In the genomic region with DNA sequence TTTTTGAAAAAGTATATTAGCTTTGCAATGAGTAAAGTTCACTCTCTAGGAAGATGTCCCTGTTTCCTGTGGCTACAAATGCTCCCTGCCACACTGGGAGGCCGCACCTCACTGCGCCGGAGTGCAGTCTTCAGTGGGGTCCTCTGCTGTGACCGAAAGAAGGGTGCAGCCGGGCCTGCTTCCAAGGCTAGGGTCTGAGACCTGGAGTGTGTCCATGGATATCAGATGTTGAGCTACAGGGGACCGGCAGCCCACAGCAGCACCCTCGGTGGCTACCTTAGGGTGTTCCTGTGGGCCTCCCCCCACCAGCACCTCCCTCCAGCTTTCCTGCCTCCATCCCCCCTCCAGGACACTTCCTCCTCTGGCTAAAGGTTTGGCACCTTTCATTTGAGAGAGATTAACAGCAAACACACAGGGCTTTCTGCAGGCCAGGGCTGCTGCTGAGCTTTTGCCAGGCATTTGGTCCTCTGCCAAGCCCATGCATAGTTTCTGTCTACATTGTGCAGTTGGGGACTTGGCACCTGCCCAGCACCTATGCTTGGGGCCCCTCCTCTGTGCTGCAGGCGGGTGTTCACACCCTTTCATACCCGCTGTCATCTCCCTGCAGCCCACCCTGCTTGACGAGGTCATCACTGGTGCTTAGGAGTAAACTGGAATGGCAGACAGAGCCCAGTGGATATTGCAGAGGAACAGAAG, we compare ENCODE assay signal across 1 cellular context.
TF ChIP-seq lines count a peak whose summit lies in the region.

No MANE protein-coding gene starts in this region.

TF ChIP-seq in GM23338, 12 proteins besides CTCF, POLR2A, EP300 and RAD21:
- no peak for TF ChIP-seq ZNF114 (CRISPR knock-in tag; IDR thresholded peaks at IDR 0.05)
- no peak for TF ChIP-seq JUNB (IDR thresholded peaks at IDR 0.05; ENCODE audit: unreplicated experiment)
- TF ChIP-seq CREB1 (CRISPR knock-in tag; IDR thresholded peaks at IDR 0.05; ENCODE audit: low read depth), result no peak
- TF ChIP-seq NANOG (IDR thresholded peaks at IDR 0.05; ENCODE audit: borderline replicate concordance), result no peak
- no peak for TF ChIP-seq EZH2phosphoT487 (IDR thresholded peaks at IDR 0.05; ENCODE audit: unreplicated experiment)
- TF ChIP-seq ZNF331 (CRISPR knock-in tag; IDR thresholded peaks at IDR 0.05; ENCODE audit: low read depth), result no peak
- TF ChIP-seq, protein P1, sequence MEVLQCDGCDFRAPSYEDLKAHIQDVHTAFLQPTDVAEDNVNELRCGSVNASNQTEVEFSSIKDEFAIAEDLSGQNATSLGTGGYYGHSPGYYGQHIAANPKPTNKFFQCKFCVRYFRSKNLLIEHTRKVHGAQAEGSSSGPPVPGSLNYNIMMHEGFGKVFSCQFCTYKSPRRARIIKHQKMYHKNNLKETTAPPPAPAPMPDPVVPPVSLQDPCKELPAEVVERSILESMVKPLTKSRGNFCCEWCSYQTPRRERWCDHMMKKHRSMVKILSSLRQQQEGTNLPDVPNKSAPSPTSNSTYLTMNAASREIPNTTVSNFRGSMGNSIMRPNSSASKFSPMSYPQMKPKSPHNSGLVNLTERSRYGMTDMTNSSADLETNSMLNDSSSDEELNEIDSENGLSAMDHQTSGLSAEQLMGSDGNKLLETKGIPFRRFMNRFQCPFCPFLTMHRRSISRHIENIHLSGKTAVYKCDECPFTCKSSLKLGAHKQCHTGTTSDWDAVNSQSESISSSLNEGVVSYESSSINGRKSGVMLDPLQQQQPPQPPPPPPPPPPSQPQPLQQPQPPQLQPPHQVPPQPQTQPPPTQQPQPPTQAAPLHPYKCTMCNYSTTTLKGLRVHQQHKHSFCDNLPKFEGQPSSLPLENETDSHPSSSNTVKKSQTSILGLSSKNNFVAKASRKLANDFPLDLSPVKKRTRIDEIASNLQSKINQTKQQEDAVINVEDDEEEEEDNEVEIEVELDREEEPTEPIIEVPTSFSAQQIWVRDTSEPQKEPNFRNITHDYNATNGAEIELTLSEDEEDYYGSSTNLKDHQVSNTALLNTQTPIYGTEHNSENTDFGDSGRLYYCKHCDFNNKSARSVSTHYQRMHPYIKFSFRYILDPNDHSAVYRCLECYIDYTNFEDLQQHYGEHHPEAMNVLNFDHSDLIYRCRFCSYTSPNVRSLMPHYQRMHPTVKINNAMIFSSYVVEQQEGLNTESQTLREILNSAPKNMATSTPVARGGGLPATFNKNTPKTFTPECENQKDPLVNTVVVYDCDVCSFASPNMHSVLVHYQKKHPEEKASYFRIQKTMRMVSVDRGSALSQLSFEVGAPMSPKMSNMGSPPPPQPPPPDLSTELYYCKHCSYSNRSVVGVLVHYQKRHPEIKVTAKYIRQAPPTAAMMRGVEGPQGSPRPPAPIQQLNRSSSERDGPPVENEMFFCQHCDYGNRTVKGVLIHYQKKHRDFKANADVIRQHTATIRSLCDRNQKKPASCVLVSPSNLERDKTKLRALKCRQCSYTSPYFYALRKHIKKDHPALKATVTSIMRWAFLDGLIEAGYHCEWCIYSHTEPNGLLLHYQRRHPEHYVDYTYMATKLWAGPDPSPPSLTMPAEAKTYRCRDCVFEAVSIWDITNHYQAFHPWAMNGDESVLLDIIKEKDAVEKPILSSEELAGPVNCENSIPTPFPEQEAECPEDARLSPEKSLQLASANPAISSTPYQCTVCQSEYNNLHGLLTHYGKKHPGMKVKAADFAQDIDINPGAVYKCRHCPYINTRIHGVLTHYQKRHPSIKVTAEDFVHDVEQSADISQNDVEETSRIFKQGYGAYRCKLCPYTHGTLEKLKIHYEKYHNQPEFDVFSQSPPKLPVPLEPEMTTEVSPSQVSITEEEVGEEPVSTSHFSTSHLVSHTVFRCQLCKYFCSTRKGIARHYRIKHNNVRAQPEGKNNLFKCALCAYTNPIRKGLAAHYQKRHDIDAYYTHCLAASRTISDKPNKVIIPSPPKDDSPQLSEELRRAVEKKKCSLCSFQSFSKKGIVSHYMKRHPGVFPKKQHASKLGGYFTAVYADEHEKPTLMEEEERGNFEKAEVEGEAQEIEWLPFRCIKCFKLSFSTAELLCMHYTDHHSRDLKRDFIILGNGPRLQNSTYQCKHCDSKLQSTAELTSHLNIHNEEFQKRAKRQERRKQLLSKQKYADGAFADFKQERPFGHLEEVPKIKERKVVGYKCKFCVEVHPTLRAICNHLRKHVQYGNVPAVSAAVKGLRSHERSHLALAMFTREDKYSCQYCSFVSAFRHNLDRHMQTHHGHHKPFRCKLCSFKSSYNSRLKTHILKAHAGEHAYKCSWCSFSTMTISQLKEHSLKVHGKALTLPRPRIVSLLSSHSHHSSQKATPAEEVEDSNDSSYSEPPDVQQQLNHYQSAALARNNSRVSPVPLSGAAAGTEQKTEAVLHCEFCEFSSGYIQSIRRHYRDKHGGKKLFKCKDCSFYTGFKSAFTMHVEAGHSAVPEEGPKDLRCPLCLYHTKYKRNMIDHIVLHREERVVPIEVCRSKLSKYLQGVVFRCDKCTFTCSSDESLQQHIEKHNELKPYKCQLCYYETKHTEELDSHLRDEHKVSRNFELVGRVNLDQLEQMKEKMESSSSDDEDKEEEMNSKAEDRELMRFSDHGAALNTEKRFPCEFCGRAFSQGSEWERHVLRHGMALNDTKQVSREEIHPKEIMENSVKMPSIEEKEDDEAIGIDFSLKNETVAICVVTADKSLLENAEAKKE (CRISPR knock-in tag; IDR thresholded peaks at IDR 0.05), result no peak
- TF ChIP-seq EZH2 (IDR thresholded peaks at IDR 0.05; ENCODE audit: low read depth, unreplicated experiment), result no peak
- TF ChIP-seq POLR2AphosphoS5 (IDR thresholded peaks at IDR 0.05; ENCODE audit: low read depth), result no peak
- TF ChIP-seq, protein P2, sequence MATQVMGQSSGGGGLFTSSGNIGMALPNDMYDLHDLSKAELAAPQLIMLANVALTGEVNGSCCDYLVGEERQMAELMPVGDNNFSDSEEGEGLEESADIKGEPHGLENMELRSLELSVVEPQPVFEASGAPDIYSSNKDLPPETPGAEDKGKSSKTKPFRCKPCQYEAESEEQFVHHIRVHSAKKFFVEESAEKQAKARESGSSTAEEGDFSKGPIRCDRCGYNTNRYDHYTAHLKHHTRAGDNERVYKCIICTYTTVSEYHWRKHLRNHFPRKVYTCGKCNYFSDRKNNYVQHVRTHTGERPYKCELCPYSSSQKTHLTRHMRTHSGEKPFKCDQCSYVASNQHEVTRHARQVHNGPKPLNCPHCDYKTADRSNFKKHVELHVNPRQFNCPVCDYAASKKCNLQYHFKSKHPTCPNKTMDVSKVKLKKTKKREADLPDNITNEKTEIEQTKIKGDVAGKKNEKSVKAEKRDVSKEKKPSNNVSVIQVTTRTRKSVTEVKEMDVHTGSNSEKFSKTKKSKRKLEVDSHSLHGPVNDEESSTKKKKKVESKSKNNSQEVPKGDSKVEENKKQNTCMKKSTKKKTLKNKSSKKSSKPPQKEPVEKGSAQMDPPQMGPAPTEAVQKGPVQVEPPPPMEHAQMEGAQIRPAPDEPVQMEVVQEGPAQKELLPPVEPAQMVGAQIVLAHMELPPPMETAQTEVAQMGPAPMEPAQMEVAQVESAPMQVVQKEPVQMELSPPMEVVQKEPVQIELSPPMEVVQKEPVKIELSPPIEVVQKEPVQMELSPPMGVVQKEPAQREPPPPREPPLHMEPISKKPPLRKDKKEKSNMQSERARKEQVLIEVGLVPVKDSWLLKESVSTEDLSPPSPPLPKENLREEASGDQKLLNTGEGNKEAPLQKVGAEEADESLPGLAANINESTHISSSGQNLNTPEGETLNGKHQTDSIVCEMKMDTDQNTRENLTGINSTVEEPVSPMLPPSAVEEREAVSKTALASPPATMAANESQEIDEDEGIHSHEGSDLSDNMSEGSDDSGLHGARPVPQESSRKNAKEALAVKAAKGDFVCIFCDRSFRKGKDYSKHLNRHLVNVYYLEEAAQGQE (IDR thresholded peaks at IDR 0.05; ENCODE audit: unreplicated experiment), result no peak
- TF ChIP-seq, protein P3, sequence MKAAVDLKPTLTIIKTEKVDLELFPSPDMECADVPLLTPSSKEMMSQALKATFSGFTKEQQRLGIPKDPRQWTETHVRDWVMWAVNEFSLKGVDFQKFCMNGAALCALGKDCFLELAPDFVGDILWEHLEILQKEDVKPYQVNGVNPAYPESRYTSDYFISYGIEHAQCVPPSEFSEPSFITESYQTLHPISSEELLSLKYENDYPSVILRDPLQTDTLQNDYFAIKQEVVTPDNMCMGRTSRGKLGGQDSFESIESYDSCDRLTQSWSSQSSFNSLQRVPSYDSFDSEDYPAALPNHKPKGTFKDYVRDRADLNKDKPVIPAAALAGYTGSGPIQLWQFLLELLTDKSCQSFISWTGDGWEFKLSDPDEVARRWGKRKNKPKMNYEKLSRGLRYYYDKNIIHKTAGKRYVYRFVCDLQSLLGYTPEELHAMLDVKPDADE (IDR thresholded peaks at IDR 0.05), result no peak
- no peak for TF ChIP-seq STAT1 (IDR thresholded peaks at IDR 0.05; ENCODE audit: unreplicated experiment)
